In the genomic region with DNA sequence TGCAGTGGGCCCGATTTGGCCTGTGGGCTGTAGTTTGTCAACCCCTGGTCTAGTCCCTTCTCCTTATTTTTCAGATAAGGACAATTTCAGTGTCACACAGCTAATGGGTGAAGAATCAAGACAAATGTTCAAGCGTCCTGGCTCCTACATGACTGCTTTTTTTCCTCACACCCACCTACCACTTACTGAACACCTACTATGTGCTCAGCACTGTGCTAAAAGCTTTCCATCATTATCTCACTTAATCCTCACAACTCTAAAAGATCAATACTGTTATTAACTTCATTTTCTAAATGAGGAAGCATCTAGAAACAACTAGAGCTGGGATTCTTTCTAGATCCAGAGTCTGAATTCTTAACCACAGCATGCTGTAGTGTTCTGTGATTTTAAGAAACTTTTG, we compare ENCODE assay signal across 16 cellular contexts.
A peak's percentile ranks its signal among the peaks of the same experiment; 100 is the strongest.
DNase-seq lines count a peak whose midpoint lies in the region; ATAC-seq and TF ChIP-seq lines count a peak whose summit lies in the region.
"Had no signal": no experiment of that assay in that cellular context is flagged by ENCODE, and none has a peak within 500 bp of the region (broad histone marks: within the 10 kb centered on the region; RNA-seq: fewer than 3 reads in every experiment).

No MANE protein-coding gene starts in this region.

- no peak overlapping the region for H4K8ac ChIP-seq in mesendoderm (ENCODE audit: low read depth, low read length)

- H3K4me3 ChIP-seq in MM.1S (ENCODE audit: low read length) = no peak overlapping the region
- H3K4me3 ChIP-seq in adrenal gland = no peak overlapping the region
- no peak overlapping the region for H3K4me3 ChIP-seq in gastroesophageal sphincter
- H3K4me3 ChIP-seq in thyroid gland (replicated peaks in 1 of 3) = no peak overlapping the region
- H3K4me3 ChIP-seq in mesendoderm (ENCODE audit: low read length) = no peak overlapping the region
- H3K4me3 ChIP-seq: right atrium auricular region had no signal

- H3K9me3 ChIP-seq in MM.1S (replicated peaks; ENCODE audit: insufficient read depth, low read length) (no peaks in the 10 kb centered on the region), adrenal gland (replicated peaks in 1 of 3) (no peaks in the 10 kb centered on the region), gastroesophageal sphincter (no peaks in the 10 kb centered on the region), thyroid gland (no peaks in the 10 kb centered on the region)
- H3K9me3 ChIP-seq: BE2C, right atrium auricular region had no signal

- H3K4me2 ChIP-seq in MM.1S (ENCODE audit: low read depth, low read length) = no peak overlapping the region
- H3K4me2 ChIP-seq in mesendoderm (ENCODE audit: low read length) = no peak overlapping the region

- no peak overlapping the region for H2AK5ac ChIP-seq in mesendoderm (ENCODE audit: low read length)

- no peak overlapping the region for H2BK15ac ChIP-seq in mesendoderm (replicated peaks; ENCODE audit: low read depth)

- H2BK120ac ChIP-seq in mesendoderm (ENCODE audit: low read depth, low read length) = no peak overlapping the region

- no peak overlapping the region for H3K23ac ChIP-seq in mesendoderm (ENCODE audit: low read length)

- no peaks in the 10 kb centered on the region for H3K9me2 ChIP-seq in MM.1S (replicated peaks; ENCODE audit: insufficient read depth, low read length)

- no peak overlapping the region for H4K5ac ChIP-seq in mesendoderm (ENCODE audit: low read length)

- H4K20me1 ChIP-seq in MM.1S (ENCODE audit: insufficient read depth, low read length) = no peaks in the 10 kb centered on the region

- H3K56ac ChIP-seq in mesendoderm (ENCODE audit: low read length) = no peak overlapping the region

- no peak overlapping the region for H2BK5ac ChIP-seq in mesendoderm (ENCODE audit: low read length)

- no peak overlapping the region for H3K4ac ChIP-seq in mesendoderm (ENCODE audit: low read depth, low read length)

- intact Hi-C loops in adrenal gland (cut with DNase I) = no loop called here
- intact Hi-C loops in thyroid gland (cut with DNase I) = no loop called here

- TF ChIP-seq CTCF in MM.1S (IDR thresholded peaks at IDR 0.05; ENCODE audit: low read length) = no peak
- no peak for TF ChIP-seq CTCF in adrenal gland (IDR thresholded peaks at IDR 0.05)
- no peak for TF ChIP-seq CTCF in gastroesophageal sphincter (IDR thresholded peaks at IDR 0.05)
- TF ChIP-seq CTCF in thyroid gland (IDR thresholded peaks at IDR 0.05) = no peak

- H2AFZ ChIP-seq in MM.1S (ENCODE audit: low read length) = 0 out of 2 replicates have a peak overlapping the region, but pooled peaks have one; percentile 5

- H3F3A ChIP-seq in MM.1S (ENCODE audit: insufficient read depth, low read length) = no peaks in the 10 kb centered on the region

- no peak overlapping the region for H3K27ac ChIP-seq in MM.1S (ENCODE audit: low read length)
- H3K27ac ChIP-seq in adrenal gland = peak overlapping the region in 3 of 5 donors; percentile 69 to 86 (median 79)
- peak overlapping the region in 3 of 4 donors; percentile 67 to 76 (median 69) for H3K27ac ChIP-seq in gastroesophageal sphincter
- peak overlapping the region in 2 of 3 donors; percentile 76 to 77 for H3K27ac ChIP-seq in thyroid gland
- no peak overlapping the region for H3K27ac ChIP-seq in mesendoderm (ENCODE audit: low read depth, low read length)
- H3K27ac ChIP-seq: right atrium auricular region had no signal

- no peaks in the 10 kb centered on the region for H3K79me1 ChIP-seq in mesendoderm (ENCODE audit: low read length)

- TF ChIP-seq POLR2A in adrenal gland (IDR thresholded peaks at IDR 0.05) (no peak), gastroesophageal sphincter (IDR thresholded peaks at IDR 0.05) (no peak), thyroid gland (IDR thresholded peaks at IDR 0.05) (no peak)

- no peak for TF ChIP-seq EP300 in gastroesophageal sphincter (IDR thresholded peaks at IDR 0.05)

- 70 to 82% (median 80%) methylated on average over 2 of the region's 2 CpGs for WGBS in adrenal gland, 4 donors
- WGBS in gastroesophageal sphincter (ENCODE audit: low coverage in 1 of 2), 2 donors = 82 to 90% methylated on average over 2 of the region's 2 CpGs
- WGBS in thyroid gland, 2 donors = 79 to 84% methylated on average over 2 of the region's 2 CpGs
- no CpG with 5 or more reads among the region's 2 CpGs for WGBS in mesendoderm (ENCODE audit: extremely low coverage, insufficient coverage, low lambda C conversion rate)

- H3K79me2 ChIP-seq in MM.1S (ENCODE audit: low read length) (no peaks in the 10 kb centered on the region), mesendoderm (ENCODE audit: control insufficient read depth, insufficient read depth, low read length) (no peaks in the 10 kb centered on the region)

- no peak overlapping the region for H3K18ac ChIP-seq in mesendoderm (ENCODE audit: low read length)

- H3K9ac ChIP-seq in MM.1S (ENCODE audit: low read length) = no peak overlapping the region
- no peak overlapping the region for H3K9ac ChIP-seq in mesendoderm (ENCODE audit: low read length)

- no peak for DNase-seq in MM.1S
- DNase-seq in adrenal gland = no peak
- no peak for DNase-seq in thyroid gland
- no peak for DNase-seq in NCI-H446 treated with DMSO at 0.1 percent for 48 hours (lab: John Stamatoyannopoulos, UW)
- no peak for DNase-seq in mesendoderm
- DNase-seq: activated naive CD4-positive, alpha-beta T cell treated with anti-CD3 and anti-CD28 coated beads, Interleukin-2, amount 10 ng/mL, durations not matched to agents 7 days and 5 days; BE2C; GDM1; KBM-7; left cardiac atrium; NCI-H1048; NCI-H526 treated with DMSO at 0.1 percent for 48 hours; nucleus accumbens had no signal

- no peak for ATAC-seq in gastroesophageal sphincter
- ATAC-seq in GM21423 (IDR thresholded peaks at IDR 0.05; ENCODE audit: unreplicated experiment) = no peak
- ATAC-seq: left cardiac atrium had no signal

- H3K4me1 ChIP-seq in MM.1S (ENCODE audit: low read length) (no peaks in the 10 kb centered on the region), adrenal gland (replicated peaks in 1 of 2) (peaks cover 31% of the 10 kb centered on the region in 2 donors), gastroesophageal sphincter (peaks cover 0 to 72% (median 14%) of the 10 kb centered on the region in 3 donors), thyroid gland (peaks cover 43 to 81% of the 10 kb centered on the region in 2 donors), mesendoderm (ENCODE audit: control insufficient read depth, low read depth, low read length) (no peaks in the 10 kb centered on the region)
- H3K4me1 ChIP-seq: BE2C had no signal

- H3K36me3 ChIP-seq in MM.1S (replicated peaks; ENCODE audit: insufficient read depth, low read length) = no peaks in the 10 kb centered on the region
- H3K36me3 ChIP-seq in adrenal gland (replicated peaks in 1 of 2) = no peaks in the 10 kb centered on the region
- H3K36me3 ChIP-seq in gastroesophageal sphincter = no peaks in the 10 kb centered on the region
- no peaks in the 10 kb centered on the region for H3K36me3 ChIP-seq in thyroid gland
- no peaks in the 10 kb centered on the region for H3K36me3 ChIP-seq in mesendoderm (ENCODE audit: control insufficient read depth, insufficient read depth, low read length)
- H3K36me3 ChIP-seq: BE2C, right atrium auricular region had no signal

- H3K27me3 ChIP-seq in MM.1S (replicated peaks; ENCODE audit: insufficient read depth, low read length) = 0 out of 2 replicates have a peak, but pooled peaks cover 3% of the 10 kb centered on the region
- H3K27me3 ChIP-seq in adrenal gland = no peaks in the 10 kb centered on the region
- no peaks in the 10 kb centered on the region for H3K27me3 ChIP-seq in gastroesophageal sphincter
- H3K27me3 ChIP-seq in thyroid gland = no peaks in the 10 kb centered on the region
- H3K27me3 ChIP-seq in mesendoderm (ENCODE audit: insufficient read depth, low read length, poor library complexity) = no peaks in the 10 kb centered on the region
- H3K27me3 ChIP-seq: BE2C, right atrium auricular region had no signal

Comparison
In these comparisons a context has a peak if more than half of its experiments do, and no peak if none do; other contexts are left out.
1. H3K27ac ChIP-seq: peak in adrenal gland (3 of 5), gastroesophageal sphincter (3 of 4) and thyroid gland (2 of 3); none in MM.1S (single experiment) and mesendoderm (single experiment).